In genomic region chr1:227899141-227899819, GRCh38 we compare ENCODE assay signal across 11 cellular contexts. TPM values are rescaled to one million over a fixed set of nuclear protein-coding genes. Genes with fewer than 3 reads are reported as not detected.
A peak's percentile ranks its signal among the peaks of the same experiment; 100 is the strongest.
DNase-seq lines count a peak whose midpoint lies in the region; ATAC-seq, FAIRE-seq and TF ChIP-seq lines count a peak whose summit lies in the region.
"Had no signal": no experiment of that assay in that cellular context is flagged by ENCODE, and none has a peak within 500 bp of the region (broad histone marks: within the 10 kb centered on the region; RNA-seq: fewer than 3 reads in every experiment).

No MANE protein-coding gene starts in this region.

- FAIRE-seq in kidney (lab: Jason Lieb, UNC) = no peak

- peak overlapping the region; percentile 25 for H3K4me2 ChIP-seq in OCI-LY3 (ENCODE audit: low read length)

- H3K9me3 ChIP-seq in OCI-LY3 (ENCODE audit: insufficient read depth, low read length) = no peaks in the 10 kb centered on the region
- no peaks in the 10 kb centered on the region for H3K9me3 ChIP-seq in kidney (ENCODE audit: control insufficient read depth in 1 of 2, low read length in 2 of 2)
- no peaks in the 10 kb centered on the region for H3K9me3 ChIP-seq in spleen
- H3K9me3 ChIP-seq: tibial nerve had no signal

- TF ChIP-seq POLR2A in spleen (IDR thresholded peaks at IDR 0.05) = no peak

- H3K36me3 ChIP-seq in OCI-LY3 (replicated peaks; ENCODE audit: low read depth, low read length) = no peaks in the 10 kb centered on the region
- no peaks in the 10 kb centered on the region for H3K36me3 ChIP-seq in kidney (ENCODE audit: control insufficient read depth in 1 of 2, insufficient read depth in 2 of 2, low read length in 2 of 2)
- H3K36me3 ChIP-seq in spleen = no peaks in the 10 kb centered on the region
- H3K36me3 ChIP-seq: brain microvascular endothelial cell, tibial nerve had no signal

- TF ChIP-seq CTCF in OCI-LY3 (IDR thresholded peaks at IDR 0.05; ENCODE audit: low read depth, low read length) = no peak
- no peak for TF ChIP-seq CTCF in kidney (IDR thresholded peaks at IDR 0.05; ENCODE audit: borderline replicate concordance, extremely low read depth, insufficient read depth)
- no peak for TF ChIP-seq CTCF in spleen (IDR thresholded peaks at IDR 0.05 in 8 of 11, conservative IDR thresholded peaks at IDR 0.05 in 3 of 11)

- intact Hi-C loops in kidney (cut with DNase I) (no loop called here), spleen (cut with DNase I; ENCODE audit: low total_unique reads) (no loop called here)

- peak; percentile 58 for DNase-seq in activated effector memory CD4-positive, alpha-beta T cell treated with anti-CD3 and anti-CD28 coated beads, Interleukin-2, amount 50 U/mL, for 16 hours
- no peak for DNase-seq in activated effector memory CD4-positive, alpha-beta T cell treated with Interleukin-2 at 50 U/mL for 16 hours
- DNase-seq in kidney (peak; percentile 66), spleen (peak; percentile 72), DMS53 (lab: John Stamatoyannopoulos, UW) (no peak), NCI-H510A treated with DMSO at 0.1 percent for 48 hours (lab: John Stamatoyannopoulos, UW) (no peak)
- DNase-seq: brain microvascular endothelial cell, NCI-H2171 treated with DMSO at 0.1 percent for 48 hours had no signal

- H3K27me3 ChIP-seq in OCI-LY3 (ENCODE audit: low read depth, low read length) (no peaks in the 10 kb centered on the region), spleen (replicated peaks in 1 of 7) (no peaks in the 10 kb centered on the region)
- H3K27me3 ChIP-seq: brain microvascular endothelial cell, tibial nerve had no signal

- ATAC-seq in HG03354 (IDR thresholded peaks at IDR 0.05; ENCODE audit: poor library complexity, severe bottlenecking, unreplicated experiment) = no peak

- no peaks in the 10 kb centered on the region for H4K20me1 ChIP-seq in OCI-LY3 (ENCODE audit: insufficient read depth, low read length)

- 66 to 78% (median 70%) methylated on average over 10 to 12 of the region's 12 CpGs for WGBS in spleen, 5 donors

- peaks cover 5% of the 10 kb centered on the region; the same call in 1 of the 2 replicates for H3K4me1 ChIP-seq in OCI-LY3 (ENCODE audit: low read length)
- no peaks in the 10 kb centered on the region for H3K4me1 ChIP-seq in kidney (ENCODE audit: control insufficient read depth in 1 of 2, insufficient read depth in 1 of 2, low read depth in 1 of 2, low read length in 2 of 2)
- no peaks in the 10 kb centered on the region for H3K4me1 ChIP-seq in spleen

- H3K27ac ChIP-seq in OCI-LY3 (ENCODE audit: low read length) (no peak overlapping the region), kidney (ENCODE audit: low read depth in 2 of 2, low read length in 2 of 2) (no peak overlapping the region), spleen (no peak overlapping the region)
- H3K27ac ChIP-seq: brain microvascular endothelial cell, tibial nerve had no signal

- peak overlapping the region; percentile 79 for H2AFZ ChIP-seq in OCI-LY3 (ENCODE audit: low read depth, low read length)

- H3K9ac ChIP-seq in OCI-LY3 (ENCODE audit: low read length) (no peak overlapping the region), kidney (ENCODE audit: low read length in 2 of 2) (no peak overlapping the region)

- no peak overlapping the region for H3K4me3 ChIP-seq in OCI-LY3 (ENCODE audit: low read length)
- H3K4me3 ChIP-seq in kidney (ENCODE audit: low read length in 2 of 2) = no peak overlapping the region
- no peak overlapping the region for H3K4me3 ChIP-seq in spleen
- H3K4me3 ChIP-seq: tibial nerve had no signal

- no peaks in the 10 kb centered on the region for H3K79me2 ChIP-seq in OCI-LY3 (ENCODE audit: low read length)

RNA-seq across cellular contexts. Expression of gene WNT9A, which starts 48.5 kb away (rescaled TPM):
- total RNA-seq in kidney (3.1 TPM), spleen (1 to 10 TPM in 4 of 7 donors, under 1 TPM in 3; 0.37 to 3.6 (median 1.2) TPM)
- polyA plus RNA-seq in kidney (ENCODE audit: insufficient read depth, low read depth, low replicate concordance) (0.58 TPM), spleen (under 1 TPM; 0.08 to 0.70 (median 0.11) TPM)

Comparison
In these comparisons a context has a peak if more than half of its experiments do, and no peak if none do; other contexts are left out.
1. DNase-seq: peak in activated effector memory CD4-positive, alpha-beta T cell treated with anti-CD3 and anti-CD28 coated beads, Interleukin-2, amount 50 U/mL, for 16 hours (single experiment), kidney (single experiment) and spleen (single experiment); none in activated effector memory CD4-positive, alpha-beta T cell treated with Interleukin-2 at 50 U/mL for 16 hours (single experiment), DMS53 (single experiment) and NCI-H510A treated with DMSO at 0.1 percent for 48 hours (single experiment).